Comparison of ENCODE assay signal across 1 cellular context in genomic region chr4:78742300-78742699, GRCh38.
TF ChIP-seq lines count a peak whose summit lies in the region.

No MANE protein-coding gene starts in this region.

TF ChIP-seq in GM12878, 131 proteins besides CTCF, POLR2A, EP300 and RAD21 (continued from another document):
- TF ChIP-seq PBX3 (IDR thresholded peaks at IDR 0.05; ENCODE audit: insufficient replicate concordance, low read depth, low read length) (no peak), SRF (IDR thresholded peaks at IDR 0.05; ENCODE audit: low read depth in 2 of 2, low read length in 2 of 2) (0 out of 4 replicates have a peak, but pooled peaks of 1 of the 2 experiments have one; percentile 31), BCL3 (IDR thresholded peaks at IDR 0.05; ENCODE audit: borderline replicate concordance, insufficient read depth, low read depth, low read length, poor library complexity, severe bottlenecking) (peak; percentile 60), BHLHE40 (IDR thresholded peaks at IDR 0.05; ENCODE audit: borderline replicate concordance in 1 of 2, low read depth in 2 of 2, low read length in 1 of 2) (no peak), FOS (IDR thresholded peaks at IDR 0.05; ENCODE audit: borderline replicate concordance, extremely low read depth, insufficient read length) (no peak), FOXM1 (IDR thresholded peaks at IDR 0.05; ENCODE audit: low read depth, low read length) (peak; percentile 82), MTA2 (IDR thresholded peaks at IDR 0.05; ENCODE audit: low read depth) (no peak), YY1 (IDR thresholded peaks at IDR 0.05; ENCODE audit: low read depth, low read length) (no peak), IKZF2 (IDR thresholded peaks at IDR 0.05) (no peak), JUND (IDR thresholded peaks at IDR 0.05; ENCODE audit: low read depth, low read length) (no peak), ATF2 (IDR thresholded peaks at IDR 0.05; ENCODE audit: low read length) (peak; percentile 63; the same call in 1 of the 2 replicates)
